ENCODE assay signal across 34 cellular contexts in the genomic region with DNA sequence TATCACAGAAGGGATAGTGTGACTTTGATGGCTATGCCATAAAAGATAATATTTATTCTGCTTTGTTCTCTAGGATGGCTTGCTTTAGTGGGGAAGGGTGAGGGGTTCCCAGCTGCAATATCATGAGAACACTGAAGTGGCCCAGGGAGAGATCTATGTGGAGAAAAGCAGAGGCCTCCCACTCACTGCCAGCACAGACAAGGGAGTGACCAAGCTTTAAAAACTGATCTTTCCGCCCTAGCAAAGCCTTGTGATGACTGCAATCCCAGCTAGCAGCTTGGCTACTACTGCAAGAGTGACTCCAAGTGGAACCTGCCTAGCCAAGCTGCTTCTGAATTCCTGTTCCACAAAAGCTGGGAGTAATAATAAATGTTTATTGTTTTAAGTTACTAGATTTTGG.
"Had no signal": no experiment of that assay in that cellular context is flagged by ENCODE, and none has a peak within 500 bp of the region (broad histone marks: within the 10 kb centered on the region; RNA-seq: fewer than 3 reads in every experiment).

No MANE protein-coding gene starts in this region.

- H3K27ac ChIP-seq: adrenal gland, body of pancreas, brain microvascular endothelial cell, breast epithelium, VCaP had no signal

- H3K4me1 Mint-ChIP-seq: activated CD4-positive, alpha-beta T cell treated with anti-CD3 and anti-CD28 coated beads, Interleukin-2, amount 10 ng/mL, durations not matched to agents 24 days and 14 days; activated naive CD8-positive, alpha-beta T cell treated with anti-CD3 and anti-CD28 coated beads for 36 hours; activated T-helper 17 cell treated with anti-CD3 and anti-CD28 coated beads, Interleukin-2, amount 50 U/mL, for 72 hours had no signal

- H3K9me3 ChIP-seq: adrenal gland, body of pancreas, breast epithelium had no signal

- H3K4me3 ChIP-seq: adrenal gland, body of pancreas, breast epithelium had no signal

- H3K4me1 ChIP-seq: adrenal gland, body of pancreas, breast epithelium had no signal

- DNase-seq: activated B cell treated with CpG ODN at 0.5 μM for 24 hours; activated CD4-positive, alpha-beta memory T cell treated with anti-CD3 and anti-CD28 coated beads for 36 hours; activated CD4-positive, alpha-beta T cell treated with anti-CD3 and anti-CD28 coated beads for 4 hours; activated CD4-positive, alpha-beta T cell treated with anti-CD3 and anti-CD28 coated beads, Interleukin-2, amount 10 ng/mL, durations not matched to agents 24 days and 14 days; activated CD4-positive, alpha-beta T cell treated with anti-CD3 and anti-CD28 coated beads, Interleukin-2, amount 50 U/mL, for 1 hour; activated CD4-positive, alpha-beta T cell treated with anti-CD3 and anti-CD28 coated beads, Interleukin-2, amount 50 U/mL, for 4 hours; activated CD4-positive, CD25-positive, alpha-beta regulatory T cell treated with anti-CD3 and anti-CD28 coated beads, Interleukin-2, amount 50 U/mL, for 72 hours; activated CD8-positive, alpha-beta memory T cell treated with anti-CD3 and anti-CD28 coated beads, Interleukin-2, amount 50 U/mL, for 4 hours; activated CD8-positive, alpha-beta T cell treated with anti-CD3 and anti-CD28 coated beads for 36 hours; activated effector memory CD4-positive, alpha-beta T cell treated with anti-CD3 and anti-CD28 coated beads, Interleukin-2, amount 50 U/mL, for 16 hours; activated gamma-delta T cell treated with Interleukin-2 at 50 U/mL for 16 hours; activated naive CD4-positive, alpha-beta T cell; activated naive CD4-positive, alpha-beta T cell treated with anti-CD3 and anti-CD28 coated beads for 36 hours; activated naive CD4-positive, alpha-beta T cell treated with anti-CD3 and anti-CD28 coated beads, Interleukin-2, amount 50 U/mL, for 16 hours; activated naive CD8-positive, alpha-beta T cell treated with anti-CD3 and anti-CD28 coated beads for 36 hours; activated T-cell treated with anti-CD3 and anti-CD28 coated beads for 4 hours; activated T-cell treated with anti-CD3 and anti-CD28 coated beads, Interleukin-2, amount 50 U/mL, for 1 hour; activated T-cell treated with anti-CD3 and anti-CD28 coated beads, Interleukin-2, amount 50 U/mL, for 4 hours; activated T-cell treated with anti-CD3 and anti-CD28 coated beads, Interleukin-2, amount 50 U/mL, for 72 hours; adrenal gland; amniotic stem cell; aorta; body of pancreas; brain microvascular endothelial cell; central memory CD4-positive, alpha-beta T cell; T-helper 2 cell; T-helper 9 cell had no signal

- H3K36me3 Mint-ChIP-seq: activated CD4-positive, alpha-beta memory T cell treated with anti-CD3 and anti-CD28 coated beads for 36 hours; activated naive CD4-positive, alpha-beta T cell treated with anti-CD3 and anti-CD28 coated beads, Interleukin-2, amount 50 U/mL, for 72 hours had no signal

- H3K9me3 Mint-ChIP-seq: activated B cell treated with CpG ODN at 0.5 μM for 24 hours; activated CD4-positive, alpha-beta memory T cell treated with anti-CD3 and anti-CD28 coated beads for 36 hours; activated CD4-positive, alpha-beta T cell treated with anti-CD3 and anti-CD28 coated beads, Interleukin-2, amount 10 ng/mL, durations not matched to agents 24 days and 14 days; activated CD8-positive, alpha-beta T cell treated with anti-CD3 and anti-CD28 coated beads for 36 hours; activated naive CD4-positive, alpha-beta T cell treated with anti-CD3 and anti-CD28 coated beads for 36 hours; activated naive CD4-positive, alpha-beta T cell treated with anti-CD3 and anti-CD28 coated beads, Interleukin-2, amount 50 U/mL, for 72 hours; activated naive CD8-positive, alpha-beta T cell treated with anti-CD3 and anti-CD28 coated beads for 36 hours; activated T-cell treated with anti-CD3 and anti-CD28 coated beads, Interleukin-2, amount 50 U/mL, for 4 hours; activated T-cell treated with anti-CD3 and anti-CD28 coated beads, Interleukin-2, amount 50 U/mL, for 72 hours; activated T-helper 1 cell treated with anti-CD3 and anti-CD28 coated beads, Interleukin-12 subunit alpha, Interleukin-12 subunit beta, Interleukin-2, Interleukin-4 antibody, amounts not matched to agents 30 ng/mL and 10 ng/mL and 1 ng/mL, durations not matched to agents 14 hours and 24 hours and 36 hours; activated T-helper 17 cell treated with anti-CD3 and anti-CD28 coated beads, Interleukin-2, amount 50 U/mL, for 72 hours; T-helper 1 cell treated with Interleukin-12 subunit alpha and Interleukin-12 subunit beta and Interleukin-4 antibody, amounts not matched to agents 30 μg/mL and 1 μg/mL, for 36 hours; T-helper 2 cell treated with Interferon-gamma antibody and Interleukin-4, amounts not matched to agents 5 μg/mL and 100 μg/mL, for 36 hours had no signal

- H3K27me3 ChIP-seq: adrenal gland, body of pancreas, brain microvascular endothelial cell, breast epithelium had no signal

- H3K36me3 ChIP-seq: adrenal gland, brain microvascular endothelial cell, breast epithelium had no signal

- H3K4me3 Mint-ChIP-seq: activated B cell treated with CpG ODN at 0.5 μM for 24 hours; activated CD4-positive, alpha-beta memory T cell treated with anti-CD3 and anti-CD28 coated beads for 36 hours; activated CD4-positive, alpha-beta T cell treated with anti-CD3 and anti-CD28 coated beads, Interleukin-2, amount 10 ng/mL, durations not matched to agents 24 days and 14 days; activated CD8-positive, alpha-beta T cell treated with anti-CD3 and anti-CD28 coated beads for 36 hours; activated naive CD4-positive, alpha-beta T cell treated with anti-CD3 and anti-CD28 coated beads for 36 hours; activated naive CD8-positive, alpha-beta T cell treated with anti-CD3 and anti-CD28 coated beads for 36 hours; activated T-cell treated with anti-CD3 and anti-CD28 coated beads, Interleukin-2, amount 50 U/mL, for 4 hours; activated T-cell treated with anti-CD3 and anti-CD28 coated beads, Interleukin-2, amount 50 U/mL, for 72 hours; activated T-helper 1 cell treated with anti-CD3 and anti-CD28 coated beads, Interleukin-12 subunit alpha, Interleukin-12 subunit beta, Interleukin-2, Interleukin-4 antibody, amounts not matched to agents 30 ng/mL and 10 ng/mL and 1 ng/mL, durations not matched to agents 14 hours and 24 hours and 36 hours; activated T-helper 17 cell treated with anti-CD3 and anti-CD28 coated beads, Interleukin-2, amount 50 U/mL, for 72 hours; T-helper 1 cell treated with Interleukin-12 subunit alpha and Interleukin-12 subunit beta and Interleukin-4 antibody, amounts not matched to agents 30 μg/mL and 1 μg/mL, for 36 hours; T-helper 2 cell treated with Interferon-gamma antibody and Interleukin-4, amounts not matched to agents 5 μg/mL and 100 μg/mL, for 36 hours had no signal

- H3K27ac Mint-ChIP-seq: activated B cell treated with CpG ODN at 0.5 μM for 24 hours; activated CD4-positive, alpha-beta memory T cell treated with anti-CD3 and anti-CD28 coated beads for 36 hours; activated CD4-positive, alpha-beta T cell treated with anti-CD3 and anti-CD28 coated beads, Interleukin-2, amount 10 ng/mL, durations not matched to agents 24 days and 14 days; activated CD8-positive, alpha-beta T cell treated with anti-CD3 and anti-CD28 coated beads for 36 hours; activated naive CD4-positive, alpha-beta T cell treated with anti-CD3 and anti-CD28 coated beads for 36 hours; activated naive CD8-positive, alpha-beta T cell treated with anti-CD3 and anti-CD28 coated beads for 36 hours; activated T-cell treated with anti-CD3 and anti-CD28 coated beads, Interleukin-2, amount 50 U/mL, for 72 hours; activated T-helper 1 cell treated with anti-CD3 and anti-CD28 coated beads, Interleukin-12 subunit alpha, Interleukin-12 subunit beta, Interleukin-2, Interleukin-4 antibody, amounts not matched to agents 30 ng/mL and 10 ng/mL and 1 ng/mL, durations not matched to agents 14 hours and 24 hours and 36 hours; activated T-helper 17 cell treated with anti-CD3 and anti-CD28 coated beads, Interleukin-2, amount 50 U/mL, for 72 hours; T-helper 1 cell treated with Interleukin-12 subunit alpha and Interleukin-12 subunit beta and Interleukin-4 antibody, amounts not matched to agents 30 μg/mL and 1 μg/mL, for 36 hours; T-helper 2 cell treated with Interferon-gamma antibody and Interleukin-4, amounts not matched to agents 5 μg/mL and 100 μg/mL, for 36 hours had no signal
